22 cellular contexts compared by ENCODE assay signal in the genomic region with DNA sequence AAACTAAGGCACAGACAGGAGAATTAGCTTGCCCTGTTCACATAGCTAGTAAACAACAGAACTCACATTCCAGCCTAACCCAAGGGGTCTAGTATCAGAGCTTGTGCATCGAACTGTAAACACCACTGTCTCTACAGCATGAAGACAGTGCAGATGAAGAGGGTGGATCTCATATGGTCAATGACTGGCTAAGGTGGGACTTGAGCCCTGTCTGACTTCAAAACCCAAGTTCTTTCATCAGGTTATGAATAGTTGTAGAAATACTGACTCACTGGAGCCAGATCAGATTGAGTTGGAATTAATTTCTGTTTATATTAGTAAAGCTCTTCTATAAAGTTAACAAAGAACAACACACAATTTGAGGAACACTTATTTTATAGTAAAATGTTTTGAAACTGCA.
"Had no signal": no experiment of that assay in that cellular context is flagged by ENCODE, and none has a peak within 500 bp of the region (broad histone marks: within the 10 kb centered on the region; RNA-seq: fewer than 3 reads in every experiment).

No MANE protein-coding gene starts in this region.

- H2AFZ ChIP-seq: parathyroid adenoma had no signal

- H3K9me3 ChIP-seq: left lung, lower lobe of right lung, right atrium auricular region, suprapubic skin, thoracic aorta, tibial artery, upper lobe of right lung had no signal

- H3K4me1 ChIP-seq: left lung, lower lobe of right lung, parathyroid adenoma, right atrium auricular region, suprapubic skin, tibial artery, upper lobe of right lung had no signal

- ATAC-seq: left colon; left lung; lower lobe of right lung; naive thymus-derived CD8-positive, alpha-beta T cell; stimulated activated naive B cell treated with anti-CD40 and anti-IgM and Interleukin-4, amounts not matched to agents 10 μg/mL and 1 μg/mL and 100 μg/mL, for 72 hours; upper lobe of right lung had no signal

- H3K27ac ChIP-seq: left lung, lower lobe of right lung, parathyroid adenoma, right atrium auricular region, skin epidermis, suprapubic skin, thoracic aorta, tibial artery, upper lobe of right lung had no signal

- H3K4me3 ChIP-seq: left lung, lower lobe of right lung, right atrium auricular region, skin epidermis, suprapubic skin, thoracic aorta, tibial artery, upper lobe of right lung had no signal

- H3K27me3 ChIP-seq: left lung, right atrium auricular region, suprapubic skin, tibial artery, upper lobe of right lung had no signal

- DNase-seq: hippocampal formation; kidney; left colon; left lung; lower lobe of right lung; mammary epithelial cell; mesenchymal stem cell; naive thymus-derived CD8-positive, alpha-beta T cell; nucleus accumbens; stimulated activated CD4-positive, alpha-beta T cell treated with anti-CD3 and anti-CD28 coated beads, Interleukin-12 subunit alpha, Interleukin-12 subunit beta, amount 100 ng/mL, for 4 hours; stimulated activated CD4-positive, alpha-beta T cell treated with anti-CD3 and anti-CD28 coated beads, Interleukin-15, amount 100 ng/mL, for 24 hours; stimulated activated CD4-positive, alpha-beta T cell treated with anti-CD3 and anti-CD28 coated beads, Interleukin-2, amount 100 ng/mL, for 24 hours; stimulated activated CD4-positive, alpha-beta T cell treated with anti-CD3 and anti-CD28 coated beads, Interleukin-4, amount 100 ng/mL, for 1 hour; stimulated activated naive B cell treated with anti-CD40 and anti-IgM and Interleukin-4, amounts not matched to agents 10 μg/mL and 1 μg/mL and 100 μg/mL, for 72 hours; tibial artery; trophoblast cell; upper lobe of right lung had no signal

- H3K36me3 ChIP-seq: left lung, lower lobe of right lung, right atrium auricular region, suprapubic skin, thoracic aorta, tibial artery, upper lobe of right lung had no signal

- H3K9ac ChIP-seq: parathyroid adenoma had no signal

- H3K79me2 ChIP-seq: parathyroid adenoma had no signal
